ENCODE assay signal across 11 cellular contexts in genomic region chr13:113111821-113112220, GRCh38. TPM values are rescaled to one million over a fixed set of nuclear protein-coding genes. Genes with fewer than 3 reads are reported as not detected.
"Had no signal": no experiment of that assay in that cellular context is flagged by ENCODE, and none has a peak within 500 bp of the region (broad histone marks: within the 10 kb centered on the region; RNA-seq: fewer than 3 reads in every experiment).

No MANE protein-coding gene starts in this region.

RNA-seq across cellular contexts. Expression of gene F7, which starts 6.2 kb away (rescaled TPM):
- total RNA-seq: activated T-helper 1 cell treated with anti-CD3 and anti-CD28 coated beads, Interleukin-12 subunit alpha, Interleukin-12 subunit beta, Interleukin-2, Interleukin-4 antibody, amounts not matched to agents 30 ng/mL and 10 ng/mL and 1 ng/mL, durations not matched to agents 14 hours and 24 hours and 36 hours; astrocyte; body of pancreas; T-helper 2 cell treated with Interferon-gamma antibody and Interleukin-4, amounts not matched to agents 100 ng/mL and 5 ng/mL, for 36 hours had no signal

RNA-seq across cellular contexts. Expression of gene F10, which starts 10.8 kb away (rescaled TPM):
- total RNA-seq: activated CD4-positive, alpha-beta memory T cell treated with anti-CD3 and anti-CD28 coated beads for 36 hours; activated naive CD8-positive, alpha-beta T cell treated with anti-CD3 and anti-CD28 coated beads, Interleukin-2, amount 10 ng/mL, durations not matched to agents 7 days and 5 days; activated T-cell treated with anti-CD3 and anti-CD28 coated beads, Interleukin-2, amount 50 U/mL, for 4 hours; activated T-helper 1 cell treated with anti-CD3 and anti-CD28 coated beads, Interleukin-12 subunit alpha, Interleukin-12 subunit beta, Interleukin-2, Interleukin-4 antibody, amounts not matched to agents 30 ng/mL and 10 ng/mL and 1 ng/mL, durations not matched to agents 14 hours and 24 hours and 36 hours; T-helper 2 cell treated with Interferon-gamma antibody and Interleukin-4, amounts not matched to agents 100 ng/mL and 5 ng/mL, for 36 hours had no signal

RNA-seq across cellular contexts. Expression of gene PROZ, which starts 46.6 kb away (rescaled TPM):
- total RNA-seq: activated CD4-positive, alpha-beta memory T cell treated with anti-CD3 and anti-CD28 coated beads for 36 hours; activated naive CD8-positive, alpha-beta T cell treated with anti-CD3 and anti-CD28 coated beads, Interleukin-2, amount 10 ng/mL, durations not matched to agents 7 days and 5 days; activated T-cell treated with anti-CD3 and anti-CD28 coated beads, Interleukin-2, amount 50 U/mL, for 4 hours; activated T-helper 1 cell treated with anti-CD3 and anti-CD28 coated beads, Interleukin-12 subunit alpha, Interleukin-12 subunit beta, Interleukin-2, Interleukin-4 antibody, amounts not matched to agents 30 ng/mL and 10 ng/mL and 1 ng/mL, durations not matched to agents 14 hours and 24 hours and 36 hours; astrocyte; body of pancreas; breast epithelium; cardiac septum; Right ventricle myocardium superior had no signal
- polyA plus RNA-seq: adipose tissue had no signal
